8 cellular contexts compared by ENCODE assay signal in the genomic region with DNA sequence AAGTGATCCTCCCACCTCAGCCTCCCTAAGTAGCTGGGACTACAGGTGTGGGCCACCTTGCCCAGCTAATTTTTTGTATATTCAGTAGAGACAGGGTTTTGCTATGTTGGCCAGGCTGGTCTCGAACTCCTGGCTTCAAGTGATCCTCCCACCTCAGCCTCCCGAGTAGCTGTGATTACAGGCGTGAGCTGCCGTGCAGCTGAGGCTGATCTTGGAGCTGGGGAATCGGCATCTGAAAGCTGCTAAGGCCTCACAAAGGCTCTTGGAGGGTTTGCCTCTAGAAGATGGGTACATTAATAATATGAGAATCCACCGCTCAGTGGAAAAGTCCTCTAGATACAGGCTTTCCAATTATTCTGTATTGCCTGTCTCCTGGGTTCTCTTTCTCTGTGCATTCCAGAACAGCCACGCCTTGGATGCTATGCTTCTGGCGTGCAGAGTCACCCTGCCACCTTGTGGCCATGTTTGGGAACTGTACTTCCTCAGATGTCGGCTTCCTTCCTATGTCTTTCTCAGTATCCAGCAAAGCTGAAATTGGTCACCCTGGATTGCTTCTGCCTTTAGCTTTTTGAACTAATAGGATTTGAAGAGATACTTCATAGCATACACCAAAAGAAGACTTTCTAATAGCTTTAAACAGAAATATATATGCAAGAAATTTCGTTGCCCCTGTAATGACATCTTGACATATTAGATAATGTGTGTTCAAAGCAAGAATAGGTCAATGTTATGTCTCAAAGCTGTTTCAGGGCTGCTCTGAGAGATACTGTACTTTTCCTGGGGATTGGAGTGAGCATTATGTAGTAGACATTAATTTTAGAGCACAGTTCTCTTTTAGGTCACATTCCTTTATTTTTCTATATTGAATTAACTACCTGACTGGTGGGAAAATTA. TPM values are rescaled to one million over a fixed set of nuclear protein-coding genes. Genes with fewer than 3 reads are reported as not detected.
A peak's percentile ranks its signal among the peaks of the same experiment; 100 is the strongest.
DNase-seq lines count a peak whose midpoint lies in the region; ATAC-seq and TF ChIP-seq lines count a peak whose summit lies in the region.

No MANE protein-coding gene starts in this region.

- no peak overlapping the region for H3K4me3 Mint-ChIP-seq in activated CD4-positive, alpha-beta T cell treated with anti-CD3 and anti-CD28 coated beads for 36 hours

- H3K4me1 ChIP-seq in colonic mucosa (no peaks in the 10 kb centered on the region), right lobe of liver (no peaks in the 10 kb centered on the region)

- peaks cover 4% of the 10 kb centered on the region for H3K4me1 Mint-ChIP-seq in activated CD4-positive, alpha-beta T cell treated with anti-CD3 and anti-CD28 coated beads for 36 hours

- no peak for TF ChIP-seq POLR2A in right lobe of liver (IDR thresholded peaks at IDR 0.05)

- no peak overlapping the region for H3K27ac ChIP-seq in colonic mucosa
- no peak overlapping the region for H3K27ac ChIP-seq in right lobe of liver

- no peaks in the 10 kb centered on the region for H3K27me3 ChIP-seq in colonic mucosa
- H3K27me3 ChIP-seq in right lobe of liver = no peaks in the 10 kb centered on the region

- H3K4me3 ChIP-seq in colonic mucosa = no peak overlapping the region
- no peak overlapping the region for H3K4me3 ChIP-seq in right lobe of liver

- H3K9me3 ChIP-seq in colonic mucosa = no peaks in the 10 kb centered on the region
- no peaks in the 10 kb centered on the region for H3K9me3 ChIP-seq in right lobe of liver

- no peaks in the 10 kb centered on the region for H3K36me3 ChIP-seq in colonic mucosa
- no peaks in the 10 kb centered on the region for H3K36me3 ChIP-seq in right lobe of liver

- no peaks in the 10 kb centered on the region for H3K36me3 Mint-ChIP-seq in activated CD4-positive, alpha-beta T cell treated with anti-CD3 and anti-CD28 coated beads for 36 hours (ENCODE audit: low read depth)

- intact Hi-C loops in activated CD4-positive, alpha-beta T cell treated with anti-CD3 and anti-CD28 coated beads for 36 hours (cut with DNase I, micrococcal nuclease) = loop anchor here (1.0 to 5.0 kb wide), 7 partner anchors 75 to 568 kb away; partner anchors contain the start of genes SNAPC1 (in 2 of the 2) and TMEM30B (in 1 of the 2)
- intact Hi-C loops in colonic mucosa (cut with DNase I) = loop anchor here (5.0 kb wide), 2 partner anchors 110 to 540 kb away; no protein-coding TSS in a partner anchor
- intact Hi-C loops in right lobe of liver (cut with DNase I) = loop anchor here (5.0 kb wide), 2 partner anchors 375 to 380 kb away; no protein-coding TSS in a partner anchor

- no peak overlapping the region for H3K9ac ChIP-seq in colonic mucosa (ENCODE audit: low read depth in 2 of 2, low read length in 2 of 2)

- peak; percentile 47 for DNase-seq in AG09319 (ENCODE audit: extremely low read depth, low read depth)
- DNase-seq in NCI-H524 (lab: John Stamatoyannopoulos, UW) = peak; percentile 58 to 85
- peak; percentile 87 for DNase-seq in activated CD4-positive, alpha-beta T cell treated with anti-CD3 and anti-CD28 coated beads for 36 hours
- peak; percentile 81 for DNase-seq in colonic mucosa
- peak; percentile 68 to 76 (median 70) for DNase-seq in right lobe of liver
- DNase-seq in stimulated activated CD4-positive, alpha-beta T cell treated with anti-CD3 and anti-CD28 coated beads, TNF-alpha, amount 100 ng/mL, for 48 hours (ENCODE audit: low read depth in 3 of 3) = peak; percentile 52 to 69 (median 64)

- 4% methylated on average over 5 of the region's 10 CpGs for WGBS in right lobe of liver (ENCODE audit: insufficient coverage, low coverage, low lambda C conversion rate, missing lambda C conversion rate)

- CTCF ChIA-PET in activated CD4-positive, alpha-beta T cell treated with anti-CD3 and anti-CD28 coated beads for 36 hours (lab: Charles Lee) = interaction anchor here (0.6 to 3.3 kb wide), 91 partner anchors 8 to 813 kb away, joined by 3 to 41 read pairs (median 4); partner anchors contain the start of gene SNAPC1

- no peak overlapping the region for H3K27ac Mint-ChIP-seq in activated CD4-positive, alpha-beta T cell treated with anti-CD3 and anti-CD28 coated beads for 36 hours

- H3K9me3 Mint-ChIP-seq in activated CD4-positive, alpha-beta T cell treated with anti-CD3 and anti-CD28 coated beads for 36 hours (ENCODE audit: low read depth) = no peaks in the 10 kb centered on the region

- ATAC-seq in GM18870 (IDR thresholded peaks at IDR 0.05; ENCODE audit: unreplicated experiment) (peak; percentile 83), HG03196 (IDR thresholded peaks at IDR 0.05; ENCODE audit: unreplicated experiment) (peak; percentile 94), right lobe of liver (peak; percentile 100)
- ATAC-seq in activated CD4-positive, alpha-beta T cell treated with anti-CD3 and anti-CD28 coated beads for 36 hours = peak; percentile 95

- peak; percentile 93 for TF ChIP-seq CTCF in AG09319 (IDR thresholded peaks at IDR 0.05; ENCODE audit: low read depth, low read length)
- TF ChIP-seq CTCF in colonic mucosa (IDR thresholded peaks at IDR 0.05) = peak; percentile 90
- peak; percentile 92 to 97 (median 96) for TF ChIP-seq CTCF in right lobe of liver (IDR thresholded peaks at IDR 0.05)

- no peaks in the 10 kb centered on the region for H3K27me3 Mint-ChIP-seq in activated CD4-positive, alpha-beta T cell treated with anti-CD3 and anti-CD28 coated beads for 36 hours

- POLR2A ChIA-PET in activated CD4-positive, alpha-beta T cell treated with anti-CD3 and anti-CD28 coated beads for 36 hours (lab: Charles Lee) = interaction anchor here (0.6 to 1.2 kb wide), 2 partner anchors 326 to 376 kb away, joined by 3 to 5 read pairs; no protein-coding TSS in a partner anchor

RNA-seq across cellular contexts. Expression of gene SYT16, which starts 25.1 kb away (rescaled TPM):
- total RNA-seq in activated CD4-positive, alpha-beta T cell treated with anti-CD3 and anti-CD28 coated beads for 36 hours = under 1 TPM; 0.02 to 0.04 TPM
- total RNA-seq in colonic mucosa = under 1 TPM in 1 of 2 donors, not detected in 1; 0.07 TPM
- total RNA-seq in right lobe of liver = under 1 TPM in 1 of 6 experiments, not detected in 5; 0.02 TPM
